ENCODE assay signal across 25 cellular contexts in the genomic region with DNA sequence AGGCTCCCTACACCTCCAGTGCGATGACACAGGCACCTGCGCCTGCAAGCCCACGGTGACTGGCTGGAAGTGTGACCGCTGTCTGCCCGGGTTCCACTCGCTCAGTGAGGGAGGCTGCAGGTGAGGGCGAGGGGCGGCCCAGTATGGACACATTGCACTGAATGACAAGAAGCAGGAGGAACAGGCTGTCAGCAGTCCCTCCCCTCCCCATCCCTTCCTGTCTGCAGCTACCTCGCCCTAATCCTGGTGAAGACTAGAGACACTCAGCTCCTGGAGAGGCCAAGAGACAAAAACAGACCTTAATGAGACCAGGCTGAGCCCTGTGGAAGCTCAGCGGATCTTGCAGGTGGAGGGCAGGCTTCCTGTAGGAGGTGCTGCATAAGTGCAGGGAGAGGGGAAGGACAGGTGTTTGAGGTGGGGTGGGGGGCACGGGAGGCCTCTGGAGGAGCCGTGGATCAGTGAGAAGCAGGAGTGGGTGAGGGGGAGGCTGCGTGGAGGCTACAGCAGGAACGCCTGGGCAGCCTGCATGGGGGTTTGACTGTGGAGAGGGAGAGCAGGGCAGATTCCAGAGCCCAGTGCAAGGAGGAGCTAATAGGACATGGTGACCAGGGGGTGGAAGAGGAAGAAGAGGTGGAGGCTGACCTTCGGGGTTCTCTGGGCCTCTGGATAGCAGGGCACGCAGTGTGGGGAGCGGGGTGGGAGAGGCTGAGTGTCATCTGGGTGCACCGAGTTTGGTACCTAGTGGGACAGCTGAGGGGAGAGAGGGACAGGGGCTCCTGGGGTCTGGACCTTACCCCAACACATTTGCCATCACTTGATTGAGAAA. TPM values are rescaled to one million over a fixed set of nuclear protein-coding genes. Genes with fewer than 3 reads are reported as not detected.
"Had no signal": no experiment of that assay in that cellular context is flagged by ENCODE, and none has a peak within 500 bp of the region (broad histone marks: within the 10 kb centered on the region; RNA-seq: fewer than 3 reads in every experiment).

No MANE protein-coding gene starts in this region.

- H3K9me3 Mint-ChIP-seq: activated B cell treated with CpG ODN at 0.5 μM for 24 hours; activated CD4-positive, alpha-beta memory T cell treated with anti-CD3 and anti-CD28 coated beads for 36 hours; activated CD4-positive, alpha-beta T cell treated with anti-CD3 and anti-CD28 coated beads, Interleukin-2, amount 10 ng/mL, durations not matched to agents 7 days and 5 days; activated naive CD4-positive, alpha-beta T cell treated with anti-CD3 and anti-CD28 coated beads for 36 hours; activated T-helper 17 cell treated with anti-CD3 and anti-CD28 coated beads, Interleukin-2, amount 50 U/mL, for 72 hours; T-helper 1 cell treated with Interleukin-12 subunit alpha and Interleukin-12 subunit beta and Interleukin-4 antibody, amounts not matched to agents 30 μg/mL and 1 μg/mL, for 36 hours had no signal

- H3K27me3 Mint-ChIP-seq: activated CD4-positive, alpha-beta T cell treated with anti-CD3 and anti-CD28 coated beads, Interleukin-2, amount 10 ng/mL, durations not matched to agents 7 days and 5 days; activated naive CD8-positive, alpha-beta T cell had no signal

- H3K27ac ChIP-seq: cardiac muscle cell, Peyer's patch, RWPE1 had no signal

- H3K27ac Mint-ChIP-seq: activated B cell treated with CpG ODN at 0.5 μM for 24 hours; activated CD4-positive, alpha-beta memory T cell treated with anti-CD3 and anti-CD28 coated beads for 36 hours; activated CD4-positive, alpha-beta T cell treated with anti-CD3 and anti-CD28 coated beads, Interleukin-2, amount 10 ng/mL, durations not matched to agents 7 days and 5 days; activated naive CD4-positive, alpha-beta T cell treated with anti-CD3 and anti-CD28 coated beads for 36 hours; activated naive CD8-positive, alpha-beta T cell; activated T-helper 17 cell treated with anti-CD3 and anti-CD28 coated beads, Interleukin-2, amount 50 U/mL, for 72 hours; brain; T-helper 1 cell treated with Interleukin-12 subunit alpha and Interleukin-12 subunit beta and Interleukin-4 antibody, amounts not matched to agents 30 μg/mL and 1 μg/mL, for 36 hours had no signal

- H3K4me3 Mint-ChIP-seq: activated B cell treated with CpG ODN at 0.5 μM for 24 hours; activated CD4-positive, alpha-beta memory T cell treated with anti-CD3 and anti-CD28 coated beads for 36 hours; activated CD4-positive, alpha-beta T cell treated with anti-CD3 and anti-CD28 coated beads, Interleukin-2, amount 10 ng/mL, durations not matched to agents 7 days and 5 days; activated naive CD4-positive, alpha-beta T cell treated with anti-CD3 and anti-CD28 coated beads for 36 hours; activated naive CD8-positive, alpha-beta T cell; activated T-helper 17 cell treated with anti-CD3 and anti-CD28 coated beads, Interleukin-2, amount 50 U/mL, for 72 hours; brain; T-helper 1 cell treated with Interleukin-12 subunit alpha and Interleukin-12 subunit beta and Interleukin-4 antibody, amounts not matched to agents 30 μg/mL and 1 μg/mL, for 36 hours had no signal

- H3K27me3 ChIP-seq: cardiac muscle cell, Peyer's patch had no signal

- H3K36me3 Mint-ChIP-seq: activated CD4-positive, alpha-beta memory T cell treated with anti-CD3 and anti-CD28 coated beads for 36 hours; activated naive CD8-positive, alpha-beta T cell; brain had no signal

- H3K36me3 ChIP-seq: cardiac muscle cell, Peyer's patch had no signal

- H3K4me1 Mint-ChIP-seq: activated B cell treated with CpG ODN at 0.5 μM for 24 hours; activated T-helper 17 cell treated with anti-CD3 and anti-CD28 coated beads, Interleukin-2, amount 50 U/mL, for 72 hours had no signal

- H3K9me3 ChIP-seq: Peyer's patch had no signal

- H3K4me3 ChIP-seq: cardiac muscle cell, Peyer's patch had no signal

- ATAC-seq: activated T-helper 17 cell treated with anti-CD3 and anti-CD28 coated beads, Interleukin-2, amount 50 U/mL, for 72 hours had no signal

- DNase-seq: activated B cell treated with CpG ODN at 0.5 μM for 24 hours; activated CD4-positive, alpha-beta memory T cell treated with anti-CD3 and anti-CD28 coated beads for 36 hours; activated CD4-positive, alpha-beta T cell treated with anti-CD3 and anti-CD28 coated beads for 1 hour; activated CD4-positive, alpha-beta T cell treated with anti-CD3 and anti-CD28 coated beads, Interleukin-2, amount 10 ng/mL, durations not matched to agents 7 days and 5 days; activated CD8-positive, alpha-beta memory T cell treated with anti-CD3 and anti-CD28 coated beads for 24 hours; activated gamma-delta T cell; activated naive CD4-positive, alpha-beta T cell treated with anti-CD3 and anti-CD28 coated beads for 36 hours; activated T-cell treated with anti-CD3 and anti-CD28 coated beads, Interleukin-2, amount 50 U/mL, for 48 hours; amygdala; Kasumi-1; NCI-H1105 treated with DMSO at 0.1 percent for 48 hours; NCI-H1436 treated with DMSO at 0.1 percent for 48 hours; NCI-H187; NCI-H2081; NCI-H510A treated with DMSO at 0.1 percent for 48 hours; NCI-H69; NK-92 treated with Interleukin-12 subunit alpha and Interleukin-12 subunit beta, amount 100 ng/mL, for 24 hours; SHP77 had no signal

RNA-seq across cellular contexts. Expression of a gene that starts 30.4 kb away (rescaled TPM):
- total RNA-seq: activated B cell treated with CpG ODN at 0.5 μM for 24 hours had no signal

RNA-seq across cellular contexts. Expression of a gene that starts 57.0 kb away (rescaled TPM):
- total RNA-seq: activated B cell treated with CpG ODN at 0.5 μM for 24 hours had no signal
